In genomic region chr1:9235123-9235513, GRCh38 we compare ENCODE assay signal across 8 cellular contexts. TPM values are rescaled to one million over a fixed set of nuclear protein-coding genes. Genes with fewer than 3 reads are reported as not detected.
DNase-seq lines count a peak whose midpoint lies in the region; ATAC-seq and TF ChIP-seq lines count a peak whose summit lies in the region.

No MANE protein-coding gene starts in this region.

- in situ Hi-C loops in G401 (cut with HindIII; ENCODE audit: low sequenced_read_pairs) = no loop called here

- peak; percentile 17 for ATAC-seq in gastroesophageal sphincter

- WGBS in gastroesophageal sphincter (ENCODE audit: low coverage in 1 of 2), 2 donors = 0% methylated on average over 4 of the region's 23 CpGs; no CpG with 5 or more reads in 1 of the 2 donors
- WGBS in sigmoid colon, 2 donors = 0 to 1% methylated on average over 23 of the region's 23 CpGs

- H3K4me3 ChIP-seq in gastroesophageal sphincter = peak overlapping the region; percentile 70 to 79
- peak overlapping the region; percentile 61 to 77 (median 70) for H3K4me3 ChIP-seq in sigmoid colon

- H3K36me3 ChIP-seq in gastroesophageal sphincter (no peaks in the 10 kb centered on the region), sigmoid colon (no peaks in the 10 kb centered on the region)

- TF ChIP-seq EP300 in gastroesophageal sphincter (IDR thresholded peaks at IDR 0.05) (no peak), sigmoid colon (IDR thresholded peaks at IDR 0.05) (no peak)

- H3K27me3 ChIP-seq in gastroesophageal sphincter = no peaks in the 10 kb centered on the region
- no peaks in the 10 kb centered on the region for H3K27me3 ChIP-seq in sigmoid colon

- intact Hi-C loops in sigmoid colon (cut with DNase I) = no loop called here

- no peak for TF ChIP-seq POLR2A in gastroesophageal sphincter (IDR thresholded peaks at IDR 0.05)
- no peak for TF ChIP-seq POLR2A in sigmoid colon (IDR thresholded peaks at IDR 0.05)

- TF ChIP-seq CTCF in VCaP (conservative IDR thresholded peaks at IDR 0.05) = no peak
- no peak for TF ChIP-seq CTCF in gastroesophageal sphincter (IDR thresholded peaks at IDR 0.05)
- no peak for TF ChIP-seq CTCF in sigmoid colon (IDR thresholded peaks at IDR 0.05)

- peak overlapping the region; percentile 97 for H3K27ac ChIP-seq in VCaP
- H3K27ac ChIP-seq in gastroesophageal sphincter = peak overlapping the region; percentile 84 to 98 (median 96)
- H3K27ac ChIP-seq in sigmoid colon = peak overlapping the region; percentile 89 to 99 (median 91)

- DNase-seq in activated CD4-positive, alpha-beta T cell treated with anti-CD3 and anti-CD28 coated beads, Interleukin-2, amount 50 U/mL, for 24 hours (ENCODE audit: low read depth in 1 of 2, low spot score in 1 of 2) = peak; percentile 5 to 8
- DNase-seq in activated CD4-positive, alpha-beta T cell treated with anti-CD3 and anti-CD28 coated beads for 1 hour = no peak
- DNase-seq in HS-27A (ENCODE audit: low read depth) = peak; percentile 30
- DNase-seq in sigmoid colon = no peak
- DNase-seq in stimulated activated CD8-positive, alpha-beta memory T cell treated with anti-CD3 and anti-CD28 coated beads, Interleukin-4, amount 100 ng/mL, for 48 hours = no peak
- DNase-seq in G401 (ENCODE audit: low spot score) = no peak

- H3K4me1 ChIP-seq in gastroesophageal sphincter (peaks cover 0 to 66% (median 44%) of the 10 kb centered on the region in 3 donors), sigmoid colon (peaks cover 2 to 60% (median 46%) of the 10 kb centered on the region in 4 donors)

- no peaks in the 10 kb centered on the region for H3K9me3 ChIP-seq in gastroesophageal sphincter
- no peaks in the 10 kb centered on the region for H3K9me3 ChIP-seq in sigmoid colon

RNA-seq across cellular contexts. Expression of gene H6PD, which starts 0.5 kb away (rescaled TPM):
- total RNA-seq in gastroesophageal sphincter (10 to 100 TPM; 27.0 to 62.2 (median 44.0) TPM), sigmoid colon (10 to 100 TPM; 21.6 to 34.3 (median 25.0) TPM)
- 10 to 100 TPM in 1 of 3 donors, 1 to 10 TPM in 2; 2.8 to 25.9 (median 3.0) TPM for polyA plus RNA-seq in sigmoid colon
- 14.0 and 17.6 TPM in 2 replicates for total RNA-seq in G401 (2014; rRNA removed; shearing (Covaris generic))

RNA-seq across cellular contexts. Expression of gene SPSB1, which starts 57.6 kb away (rescaled TPM):
- total RNA-seq in gastroesophageal sphincter = 100 to 1,000 TPM in 2 of 4 donors, 10 to 100 TPM in 2; 56.3 to 111 (median 99.5) TPM
- 10 to 100 TPM; 17.4 to 34.3 (median 24.1) TPM for total RNA-seq in sigmoid colon
- 10 to 100 TPM; 25.7 to 31.2 (median 26.4) TPM for polyA plus RNA-seq in sigmoid colon
- total RNA-seq in G401 (2014; rRNA removed; shearing (Covaris generic)) = 25.1 and 38.8 TPM in 2 replicates

Comparison
In these comparisons a context has a peak if more than half of its experiments do, and no peak if none do; other contexts are left out.
1. DNase-seq: peak in activated CD4-positive, alpha-beta T cell treated with anti-CD3 and anti-CD28 coated beads, Interleukin-2, amount 50 U/mL, for 24 hours (2 of 2) and HS-27A (single experiment); none in activated CD4-positive, alpha-beta T cell treated with anti-CD3 and anti-CD28 coated beads for 1 hour (single experiment), sigmoid colon (single experiment), stimulated activated CD8-positive, alpha-beta memory T cell treated with anti-CD3 and anti-CD28 coated beads, Interleukin-4, amount 100 ng/mL, for 48 hours (single experiment) and G401 (single experiment).
2. Peak in every context shown above with its lines, with median percentiles within 50 percentile points of each other: H3K27ac ChIP-seq.